Comparison of ENCODE assay signal across 8 cellular contexts in the genomic region with DNA sequence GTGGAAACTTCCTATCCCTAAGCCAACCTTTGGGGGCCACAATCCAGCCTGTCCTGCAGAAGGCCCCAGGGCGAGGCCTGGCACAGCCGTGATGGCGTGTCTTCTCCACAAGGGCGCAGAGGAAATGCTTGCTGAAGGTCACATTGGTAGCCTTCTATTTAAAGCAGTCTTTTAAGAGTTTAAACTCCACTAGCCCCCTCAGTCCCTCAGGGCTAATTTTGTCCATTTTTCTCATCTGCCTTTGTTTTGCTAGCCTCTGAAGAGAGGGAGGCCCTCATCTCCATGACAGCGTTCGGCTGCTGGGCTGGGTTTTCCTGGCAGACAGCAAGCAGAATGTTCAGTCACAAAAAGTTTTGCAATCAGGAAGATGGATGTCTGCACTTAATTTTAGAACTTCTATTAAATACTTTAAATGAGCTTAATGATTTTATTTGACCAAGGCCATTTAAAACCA. TPM values are rescaled to one million over a fixed set of nuclear protein-coding genes. Genes with fewer than 3 reads are reported as not detected.
A peak's percentile ranks its signal among the peaks of the same experiment; 100 is the strongest.
DNase-seq lines count a peak whose midpoint lies in the region; ATAC-seq and TF ChIP-seq lines count a peak whose summit lies in the region.

No MANE protein-coding gene starts in this region.

- BruUV-seq in Caco-2 (replicated peaks; lab: Mats Ljungman, UMichigan): no TSS peak

- H3K27me3 ChIP-seq in Caco-2 (replicated peaks; ENCODE audit: control insufficient read depth, insufficient read depth, low read length): no peaks in the 10 kb centered on the region

- H3K9me3 Mint-ChIP-seq in Caco-2 (ENCODE audit: unreplicated experiment): no peaks in the 10 kb centered on the region

- H3K36me3 Mint-ChIP-seq in Caco-2 (ENCODE audit: insufficient read depth, unreplicated experiment): no peaks in the 10 kb centered on the region

- H3K4me3 Mint-ChIP-seq in Caco-2 (ENCODE audit: unreplicated experiment): no peak overlapping the region

- no peaks in the 10 kb centered on the region for H3K4me1 Mint-ChIP-seq in Caco-2 (ENCODE audit: low read depth, unreplicated experiment)

- POLR2A ChIA-PET in Caco-2 (lab: Charles Lee): no interaction called here

- CTCF ChIA-PET in Caco-2 (lab: Charles Lee): no interaction called here

- no peak for ATAC-seq in HG03159 (IDR thresholded peaks at IDR 0.05; ENCODE audit: unreplicated experiment)

- peak; percentile 18 to 21 for TF ChIP-seq CTCF in Caco-2 (IDR thresholded peaks at IDR 0.05; ENCODE audit: insufficient read depth in 1 of 2, low read depth in 1 of 2, low read length in 1 of 2, severe bottlenecking in 1 of 2, unreplicated experiment in 1 of 2)

- intact Hi-C loops in Caco-2 (cut with micrococcal nuclease; ENCODE audit: unreplicated experiment): no loop called here

- H3K27me3 Mint-ChIP-seq in Caco-2 (ENCODE audit: insufficient read depth, unreplicated experiment): no peaks in the 10 kb centered on the region

- no peaks in the 10 kb centered on the region for H3K9me3 ChIP-seq in Caco-2

- H3K4me3 ChIP-seq in Caco-2 (ENCODE audit: low read depth, low read length): no peak overlapping the region

- DNase-seq in Caco-2 (no peak), brain pericyte (ENCODE audit: low read depth, low spot score) (peak; percentile 71), hippocampal formation (lab: John Stamatoyannopoulos, UW) (peak; percentile 5 to 33), retina (peak; percentile 32), COR-L47 (lab: John Stamatoyannopoulos, UW) (no peak), NCI-H748 treated with DMSO at 0.1 percent for 48 hours (lab: John Stamatoyannopoulos, UW) (no peak), DMS79 (lab: John Stamatoyannopoulos, UW) (no peak)

- H3K4me1 ChIP-seq in Caco-2: no peaks in the 10 kb centered on the region

- no peak overlapping the region for H3K27ac Mint-ChIP-seq in Caco-2 (ENCODE audit: unreplicated experiment)

- no peaks in the 10 kb centered on the region for H3K36me3 ChIP-seq in Caco-2 (ENCODE audit: control insufficient read depth, insufficient read depth, low read length)

RNA-seq across cellular contexts. Expression of a gene that starts 40.8 kb away (rescaled TPM):
- 2.5 and 3.8 TPM in 2 replicates for total RNA-seq in Caco-2 (2022)

Comparison
In these comparisons a context has a peak if more than half of its experiments do, and no peak if none do; other contexts are left out.
1. DNase-seq: peak in brain pericyte (single experiment), hippocampal formation (2 of 2) and retina (single experiment); none in Caco-2 (0 of 2), COR-L47 (single experiment), NCI-H748 treated with DMSO at 0.1 percent for 48 hours (single experiment) and DMS79 (single experiment).